In genomic region chr15:39622660-39623549, GRCh38 we compare ENCODE assay signal across 14 cellular contexts. TPM values are rescaled to one million over a fixed set of nuclear protein-coding genes. Genes with fewer than 3 reads are reported as not detected.
DNase-seq lines count a peak whose midpoint lies in the region; ATAC-seq and TF ChIP-seq lines count a peak whose summit lies in the region.
"Had no signal": no experiment of that assay in that cellular context is flagged by ENCODE, and none has a peak within 500 bp of the region (broad histone marks: within the 10 kb centered on the region; RNA-seq: fewer than 3 reads in every experiment).

No MANE protein-coding gene starts in this region.

- peak overlapping the region; percentile 71 for H3K27ac Mint-ChIP-seq in activated T-cell treated with anti-CD3 and anti-CD28 coated beads, Interleukin-2, amount 50 U/mL, for 72 hours
- H3K27ac Mint-ChIP-seq in activated T-helper 1 cell treated with anti-CD3 and anti-CD28 coated beads, Interleukin-12 subunit alpha, Interleukin-12 subunit beta, Interleukin-2, Interleukin-4 antibody, amounts not matched to agents 30 ng/mL and 10 ng/mL and 1 ng/mL, durations not matched to agents 14 hours and 24 hours and 36 hours, result peak overlapping the region; percentile 98
- H3K27ac Mint-ChIP-seq in stimulated activated naive CD8-positive, alpha-beta T cell treated with anti-CD3 and anti-CD28 coated beads, Interleukin-15, amount 100 ng/mL, for 72 hours, result peak overlapping the region in 1 of 2 donors; percentile 40
- no peak overlapping the region for H3K27ac Mint-ChIP-seq in type B pancreatic cell

- ATAC-seq in activated T-cell treated with anti-CD3 and anti-CD28 coated beads, Interleukin-2, amount 50 U/mL, for 72 hours (replicated peaks in 1 of 2), result peak; percentile 0 to 1
- no peak for ATAC-seq in activated T-cell treated with anti-CD3 and anti-CD28 coated beads, Interleukin-2, amount 50 U/mL, for 4 hours
- ATAC-seq in HG03342 (IDR thresholded peaks at IDR 0.05; ENCODE audit: unreplicated experiment) (peak; percentile 5), esophagus mucosa (no peak)
- ATAC-seq in stimulated activated naive CD8-positive, alpha-beta T cell treated with anti-CD3 and anti-CD28 coated beads, Interleukin-15, amount 100 ng/mL, for 72 hours, result peak; percentile 1
- ATAC-seq: heart right ventricle, HepG2 had no signal

- TF ChIP-seq CTCF in type B pancreatic cell (conservative IDR thresholded peaks at IDR 0.05), result no peak

- H3K4me1 Mint-ChIP-seq in activated T-cell treated with anti-CD3 and anti-CD28 coated beads, Interleukin-2, amount 50 U/mL, for 72 hours (ENCODE audit: low read depth), result peaks cover 49% of the 10 kb centered on the region
- peaks cover 63% of the 10 kb centered on the region for H3K4me1 Mint-ChIP-seq in activated T-cell treated with anti-CD3 and anti-CD28 coated beads, Interleukin-2, amount 50 U/mL, for 4 hours (ENCODE audit: low read depth)
- peaks cover 62% of the 10 kb centered on the region for H3K4me1 Mint-ChIP-seq in activated T-helper 1 cell treated with anti-CD3 and anti-CD28 coated beads, Interleukin-12 subunit alpha, Interleukin-12 subunit beta, Interleukin-2, Interleukin-4 antibody, amounts not matched to agents 30 ng/mL and 10 ng/mL and 1 ng/mL, durations not matched to agents 14 hours and 24 hours and 36 hours (ENCODE audit: low read depth)
- H3K4me1 Mint-ChIP-seq in stimulated activated naive CD8-positive, alpha-beta T cell treated with anti-CD3 and anti-CD28 coated beads, Interleukin-15, amount 100 ng/mL, for 72 hours, result peaks cover 55% of the 10 kb centered on the region
- H3K4me1 Mint-ChIP-seq in type B pancreatic cell (ENCODE audit: unreplicated experiment), result peaks cover 6% of the 10 kb centered on the region

- H3K9me3 Mint-ChIP-seq in activated T-cell treated with anti-CD3 and anti-CD28 coated beads, Interleukin-2, amount 50 U/mL, for 72 hours, result peaks cover 0 to 2% of the 10 kb centered on the region in 2 donors
- H3K9me3 Mint-ChIP-seq in activated T-cell treated with anti-CD3 and anti-CD28 coated beads, Interleukin-2, amount 50 U/mL, for 4 hours, result peaks cover 6% of the 10 kb centered on the region
- H3K9me3 Mint-ChIP-seq in activated T-helper 1 cell treated with anti-CD3 and anti-CD28 coated beads, Interleukin-12 subunit alpha, Interleukin-12 subunit beta, Interleukin-2, Interleukin-4 antibody, amounts not matched to agents 30 ng/mL and 10 ng/mL and 1 ng/mL, durations not matched to agents 14 hours and 24 hours and 36 hours, result peaks cover 17% of the 10 kb centered on the region
- H3K9me3 Mint-ChIP-seq in stimulated activated naive CD8-positive, alpha-beta T cell treated with anti-CD3 and anti-CD28 coated beads, Interleukin-15, amount 100 ng/mL, for 72 hours, result peaks cover 5 to 6% of the 10 kb centered on the region in 2 donors
- no peaks in the 10 kb centered on the region for H3K9me3 Mint-ChIP-seq in type B pancreatic cell

- H3K4me3 Mint-ChIP-seq in activated T-cell treated with anti-CD3 and anti-CD28 coated beads, Interleukin-2, amount 50 U/mL, for 72 hours, result peak overlapping the region; percentile 85 to 91
- no peak overlapping the region for H3K4me3 Mint-ChIP-seq in activated T-cell treated with anti-CD3 and anti-CD28 coated beads, Interleukin-2, amount 50 U/mL, for 4 hours
- peak overlapping the region; percentile 71 for H3K4me3 Mint-ChIP-seq in activated T-helper 1 cell treated with anti-CD3 and anti-CD28 coated beads, Interleukin-12 subunit alpha, Interleukin-12 subunit beta, Interleukin-2, Interleukin-4 antibody, amounts not matched to agents 30 ng/mL and 10 ng/mL and 1 ng/mL, durations not matched to agents 14 hours and 24 hours and 36 hours
- H3K4me3 Mint-ChIP-seq in stimulated activated naive CD8-positive, alpha-beta T cell treated with anti-CD3 and anti-CD28 coated beads, Interleukin-15, amount 100 ng/mL, for 72 hours, result peak overlapping the region; percentile 24 to 91
- H3K4me3 Mint-ChIP-seq in type B pancreatic cell, result no peak overlapping the region

- intact Hi-C loops in activated T-helper 1 cell treated with anti-CD3 and anti-CD28 coated beads, Interleukin-12 subunit alpha, Interleukin-12 subunit beta, Interleukin-2, Interleukin-4 antibody, amounts not matched to agents 30 ng/mL and 10 ng/mL and 1 ng/mL, durations not matched to agents 14 hours and 24 hours and 36 hours (cut with micrococcal nuclease), result loop anchor here (1.0 to 5.0 kb wide), 6 partner anchors 8 to 926 kb away; partner anchors contain the start of genes EIF2AK4 and THBS1

- peaks cover 10% of the 10 kb centered on the region for H3K27me3 Mint-ChIP-seq in activated T-cell treated with anti-CD3 and anti-CD28 coated beads, Interleukin-2, amount 50 U/mL, for 72 hours (ENCODE audit: low read depth)
- H3K27me3 Mint-ChIP-seq in activated T-cell treated with anti-CD3 and anti-CD28 coated beads, Interleukin-2, amount 50 U/mL, for 4 hours (ENCODE audit: low read depth), result no peaks in the 10 kb centered on the region
- H3K27me3 Mint-ChIP-seq in activated T-helper 1 cell treated with anti-CD3 and anti-CD28 coated beads, Interleukin-12 subunit alpha, Interleukin-12 subunit beta, Interleukin-2, Interleukin-4 antibody, amounts not matched to agents 30 ng/mL and 10 ng/mL and 1 ng/mL, durations not matched to agents 14 hours and 24 hours and 36 hours (ENCODE audit: insufficient read depth), result peaks cover 2% of the 10 kb centered on the region
- no peaks in the 10 kb centered on the region for H3K27me3 Mint-ChIP-seq in stimulated activated naive CD8-positive, alpha-beta T cell treated with anti-CD3 and anti-CD28 coated beads, Interleukin-15, amount 100 ng/mL, for 72 hours
- no peaks in the 10 kb centered on the region for H3K27me3 Mint-ChIP-seq in type B pancreatic cell

- peaks cover 8 to 14% of the 10 kb centered on the region in 2 donors for H3K36me3 Mint-ChIP-seq in activated T-cell treated with anti-CD3 and anti-CD28 coated beads, Interleukin-2, amount 50 U/mL, for 72 hours (ENCODE audit: insufficient read depth in 2 of 2)
- H3K36me3 Mint-ChIP-seq in activated T-cell treated with anti-CD3 and anti-CD28 coated beads, Interleukin-2, amount 50 U/mL, for 4 hours (ENCODE audit: insufficient read depth), result peaks cover 9% of the 10 kb centered on the region
- peaks cover 22% of the 10 kb centered on the region for H3K36me3 Mint-ChIP-seq in activated T-helper 1 cell treated with anti-CD3 and anti-CD28 coated beads, Interleukin-12 subunit alpha, Interleukin-12 subunit beta, Interleukin-2, Interleukin-4 antibody, amounts not matched to agents 30 ng/mL and 10 ng/mL and 1 ng/mL, durations not matched to agents 14 hours and 24 hours and 36 hours (ENCODE audit: low read depth)
- H3K36me3 Mint-ChIP-seq in type B pancreatic cell, result no peaks in the 10 kb centered on the region

- DNase-seq in activated T-cell treated with anti-CD3 and anti-CD28 coated beads, Interleukin-2, amount 50 U/mL, for 72 hours, result no peak
- no peak for DNase-seq in activated T-cell treated with anti-CD3 and anti-CD28 coated beads, Interleukin-2, amount 50 U/mL, for 4 hours
- DNase-seq in activated T-helper 1 cell treated with anti-CD3 and anti-CD28 coated beads, Interleukin-12 subunit alpha, Interleukin-12 subunit beta, Interleukin-2, Interleukin-4 antibody, amounts not matched to agents 30 ng/mL and 10 ng/mL and 1 ng/mL, durations not matched to agents 14 hours and 24 hours and 36 hours (ENCODE audit: low spot score), result no peak
- no peak for DNase-seq in stimulated activated naive CD8-positive, alpha-beta T cell treated with anti-CD3 and anti-CD28 coated beads, Interleukin-15, amount 100 ng/mL, for 72 hours
- DNase-seq in retina (no peak), type B pancreatic cell (ENCODE audit: extremely low spot score, unreplicated experiment) (no peak)
- DNase-seq: effector CD8-positive, alpha-beta T cell; GF-D8; heart right ventricle; occipital lobe; SHP77 treated with DMSO at 0.1 percent for 48 hours had no signal

RNA-seq across cellular contexts. Expression of gene THBS1, which starts 42.0 kb away (rescaled TPM):
- total RNA-seq in activated T-cell treated with anti-CD3 and anti-CD28 coated beads, Interleukin-2, amount 50 U/mL, for 72 hours, result 1 to 10 TPM in 1 of 2 donors, under 1 TPM in 1; 0.99 to 1.3 TPM
- total RNA-seq in activated T-cell treated with anti-CD3 and anti-CD28 coated beads, Interleukin-2, amount 50 U/mL, for 4 hours, result 1 to 10 TPM; 1.3 to 2.8 (median 2.0) TPM
- total RNA-seq in activated T-helper 1 cell treated with anti-CD3 and anti-CD28 coated beads, Interleukin-12 subunit alpha, Interleukin-12 subunit beta, Interleukin-2, Interleukin-4 antibody, amounts not matched to agents 30 ng/mL and 10 ng/mL and 1 ng/mL, durations not matched to agents 14 hours and 24 hours and 36 hours, result 2.3 and 3.2 TPM in 2 replicates
- total RNA-seq in type B pancreatic cell (ENCODE audit: low replicate concordance), result 51.7 and 137 TPM in 2 replicates
- total RNA-seq in esophagus mucosa, result 16.3 TPM

Comparison
In these comparisons a context has a peak if more than half of its experiments do, and no peak if none do; other contexts are left out.
1. ATAC-seq: peak in activated T-cell treated with anti-CD3 and anti-CD28 coated beads, Interleukin-2, amount 50 U/mL, for 72 hours (2 of 2), HG03342 (single experiment) and stimulated activated naive CD8-positive, alpha-beta T cell treated with anti-CD3 and anti-CD28 coated beads, Interleukin-15, amount 100 ng/mL, for 72 hours (single experiment); none in activated T-cell treated with anti-CD3 and anti-CD28 coated beads, Interleukin-2, amount 50 U/mL, for 4 hours (0 of 2) and esophagus mucosa (single experiment).
2. H3K4me3 Mint-ChIP-seq: peak in activated T-cell treated with anti-CD3 and anti-CD28 coated beads, Interleukin-2, amount 50 U/mL, for 72 hours (2 of 2), activated T-helper 1 cell treated with anti-CD3 and anti-CD28 coated beads, Interleukin-12 subunit alpha, Interleukin-12 subunit beta, Interleukin-2, Interleukin-4 antibody, amounts not matched to agents 30 ng/mL and 10 ng/mL and 1 ng/mL, durations not matched to agents 14 hours and 24 hours and 36 hours (single experiment) and stimulated activated naive CD8-positive, alpha-beta T cell treated with anti-CD3 and anti-CD28 coated beads, Interleukin-15, amount 100 ng/mL, for 72 hours (2 of 2); none in activated T-cell treated with anti-CD3 and anti-CD28 coated beads, Interleukin-2, amount 50 U/mL, for 4 hours (single experiment) and type B pancreatic cell (single experiment).